In the genomic region with DNA sequence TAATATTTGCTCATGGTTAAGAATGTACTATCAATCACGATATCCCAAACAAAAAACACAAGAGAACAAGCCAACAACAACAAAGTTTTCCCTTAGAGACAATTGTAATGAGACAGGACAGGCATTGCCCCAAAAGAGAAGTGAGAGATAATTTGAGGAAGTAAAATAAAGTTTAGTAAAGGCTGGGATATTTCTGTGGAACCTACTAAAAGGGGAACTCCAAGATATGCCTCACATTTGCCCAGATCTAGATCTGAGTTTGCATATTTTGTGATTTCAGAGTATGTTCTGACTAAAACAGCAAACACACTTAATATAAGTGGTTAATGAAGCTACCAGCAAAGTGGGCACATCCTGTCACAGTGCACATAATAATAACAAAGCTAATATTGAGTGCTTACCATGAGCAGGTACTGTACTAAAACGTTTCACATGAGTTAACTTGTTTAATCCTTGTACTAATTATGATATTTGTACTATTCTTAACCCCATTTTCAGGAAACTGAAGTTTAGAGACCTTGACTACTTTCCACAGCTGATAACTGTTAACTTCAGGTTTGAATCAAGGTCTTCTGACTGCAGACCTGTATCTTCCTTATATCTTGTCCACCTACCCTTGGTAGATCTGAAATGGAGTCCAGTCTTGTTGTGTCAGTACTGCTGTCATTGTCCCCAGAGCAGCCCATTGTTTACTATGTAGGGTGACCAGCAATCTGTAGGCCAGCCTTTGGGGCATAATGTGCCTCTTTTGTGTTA, we compare ENCODE assay signal across 10 cellular contexts. TPM values are rescaled to one million over a fixed set of nuclear protein-coding genes. Genes with fewer than 3 reads are reported as not detected.
DNase-seq lines count a peak whose midpoint lies in the region; ATAC-seq, FAIRE-seq and TF ChIP-seq lines count a peak whose summit lies in the region.
"Had no signal": no experiment of that assay in that cellular context is flagged by ENCODE, and none has a peak within 500 bp of the region (broad histone marks: within the 10 kb centered on the region; RNA-seq: fewer than 3 reads in every experiment).

No MANE protein-coding gene starts in this region.

- H3K4me2 ChIP-seq in SK-N-SH, result no peak overlapping the region

- no peaks in the 10 kb centered on the region for H3K9me3 Mint-ChIP-seq in chondrocyte (ENCODE audit: low read depth)
- no peaks in the 10 kb centered on the region for H3K9me3 Mint-ChIP-seq in CD8-positive, alpha-beta T cell

- POLR2A ChIA-PET in SK-N-SH (lab: Yijun Ruan, JAX), result no interaction called here
- POLR2A ChIA-PET in CD8-positive, alpha-beta T cell (lab: Charles Lee), result no interaction called here

- CTCF ChIA-PET in SK-N-SH (lab: Yijun Ruan, JAX), result no interaction called here
- CTCF ChIA-PET in CD8-positive, alpha-beta T cell (lab: Charles Lee), result no interaction called here

- peak; percentile 85 for ATAC-seq in GM19452 (IDR thresholded peaks at IDR 0.05; ENCODE audit: unreplicated experiment)
- peak; percentile 89 for ATAC-seq in HG03342 (IDR thresholded peaks at IDR 0.05; ENCODE audit: unreplicated experiment)
- ATAC-seq in CD8-positive, alpha-beta T cell, result no peak

- no peak overlapping the region for H3K4me3 Mint-ChIP-seq in chondrocyte (ENCODE audit: unreplicated experiment)
- no peak overlapping the region for H3K4me3 Mint-ChIP-seq in CD8-positive, alpha-beta T cell

- peak overlapping the region; percentile 71 for H3K27ac Mint-ChIP-seq in chondrocyte (ENCODE audit: unreplicated experiment)
- H3K27ac Mint-ChIP-seq in CD8-positive, alpha-beta T cell, result no peak overlapping the region

- no peaks in the 10 kb centered on the region for H3F3A ChIP-seq in SK-N-SH (replicated peaks; ENCODE audit: insufficient read depth)

- no peaks in the 10 kb centered on the region for H3K36me3 Mint-ChIP-seq in chondrocyte (ENCODE audit: low read depth)
- no peaks in the 10 kb centered on the region for H3K36me3 Mint-ChIP-seq in CD8-positive, alpha-beta T cell

- TF ChIP-seq CTCF in chondrocyte (IDR thresholded peaks at IDR 0.05), result no peak
- no peak for TF ChIP-seq CTCF in SK-N-SH (IDR thresholded peaks at IDR 0.05)
- no peak for TF ChIP-seq CTCF in CD8-positive, alpha-beta T cell (IDR thresholded peaks at IDR 0.05)

- no peaks in the 10 kb centered on the region for H3K27me3 Mint-ChIP-seq in chondrocyte (ENCODE audit: low read depth)
- H3K27me3 Mint-ChIP-seq in CD8-positive, alpha-beta T cell (ENCODE audit: low read depth), result no peaks in the 10 kb centered on the region

- H3K4me3 ChIP-seq in SK-N-SH (ENCODE audit: low read depth in 2 of 2, low read length in 1 of 2), result no peak overlapping the region
- no peak overlapping the region for H3K4me3 ChIP-seq in CD8-positive, alpha-beta T cell (ENCODE audit: low read depth, low read length)

- H3K27me3 ChIP-seq in SK-N-SH (ENCODE audit: insufficient read depth), result no peaks in the 10 kb centered on the region
- H3K27me3 ChIP-seq in CD8-positive, alpha-beta T cell (ENCODE audit: insufficient read depth, low read length), result no peaks in the 10 kb centered on the region

- 0 out of 4 replicates have a peak, but pooled peaks cover 0 to 5% of the 10 kb centered on the region in 2 experiments for H3K4me1 ChIP-seq in SK-N-SH (ENCODE audit: control insufficient read depth in 1 of 2, insufficient read depth in 2 of 2, low read depth in 1 of 2, low read length in 1 of 2)
- no peaks in the 10 kb centered on the region for H3K4me1 ChIP-seq in CD8-positive, alpha-beta T cell (ENCODE audit: insufficient read depth, low read length)

- H3K4me1 Mint-ChIP-seq in chondrocyte (ENCODE audit: low read depth), result peaks cover 25% of the 10 kb centered on the region
- H3K4me1 Mint-ChIP-seq in CD8-positive, alpha-beta T cell (ENCODE audit: low read depth), result no peaks in the 10 kb centered on the region

- TF ChIP-seq RAD21 in SK-N-SH (IDR thresholded peaks at IDR 0.05; ENCODE audit: low read length), result no peak

- no peaks in the 10 kb centered on the region for H3K79me2 ChIP-seq in SK-N-SH (ENCODE audit: insufficient read depth)

- no peaks in the 10 kb centered on the region for H3K9me2 ChIP-seq in SK-N-SH

- 59% methylated on average over 2 of the region's 2 CpGs for WGBS in SK-N-SH (ENCODE audit: low lambda C conversion rate)

- no peak for FAIRE-seq in urothelium cell line (lab: Jason Lieb, UNC)

- intact Hi-C loops in CD8-positive, alpha-beta T cell (cut with DNase I, micrococcal nuclease), result no loop called here

- DNase-seq in AML-193 (lab: John Stamatoyannopoulos, UW) (peak; percentile 84 to 88), chondrocyte (ENCODE audit: low spot score) (no peak), SK-N-SH (no peak), amniotic stem cell (lab: John Stamatoyannopoulos, UW) (no peak), urothelium cell line (ENCODE audit: low spot score) (no peak)
- no peak for DNase-seq in CD8-positive, alpha-beta T cell
- DNase-seq: anterior cingulate cortex, NCI-H82 had no signal

- no peak overlapping the region for H3K9ac ChIP-seq in SK-N-SH

- TF ChIP-seq EP300 in SK-N-SH (IDR thresholded peaks at IDR 0.05; ENCODE audit: borderline replicate concordance in 1 of 2, low read depth in 1 of 2, low read length in 1 of 2), result no peak

- H4K20me1 ChIP-seq in SK-N-SH (ENCODE audit: insufficient read depth), result no peaks in the 10 kb centered on the region

- no peak overlapping the region for H3K27ac ChIP-seq in SK-N-SH (ENCODE audit: low read depth in 2 of 2, low read length in 1 of 2)
- H3K27ac ChIP-seq in CD8-positive, alpha-beta T cell (ENCODE audit: low read depth, low read length), result no peak overlapping the region

- no peak overlapping the region for H2AFZ ChIP-seq in SK-N-SH (ENCODE audit: low read depth)

- H3K9me3 ChIP-seq in SK-N-SH, result no peaks in the 10 kb centered on the region
- no peaks in the 10 kb centered on the region for H3K9me3 ChIP-seq in CD8-positive, alpha-beta T cell (ENCODE audit: low read length)

- H3K36me3 ChIP-seq in SK-N-SH (replicated peaks in 1 of 2; ENCODE audit: control insufficient read depth in 1 of 2, insufficient read depth in 2 of 2, low read length in 1 of 2), result no peaks in the 10 kb centered on the region
- H3K36me3 ChIP-seq in CD8-positive, alpha-beta T cell (ENCODE audit: insufficient read depth, low read length), result no peaks in the 10 kb centered on the region

TF ChIP-seq in SK-N-SH, 30 proteins besides CTCF, POLR2A, EP300 and RAD21:
- TF ChIP-seq NFIC (IDR thresholded peaks at IDR 0.05; ENCODE audit: borderline replicate concordance), result no peak
- no peak for TF ChIP-seq FOXM1 (IDR thresholded peaks at IDR 0.05; ENCODE audit: low read depth)
- TF ChIP-seq MEF2A (IDR thresholded peaks at IDR 0.05; ENCODE audit: borderline replicate concordance, low read depth), result no peak
- TF ChIP-seq RXRA (IDR thresholded peaks at IDR 0.05; ENCODE audit: borderline replicate concordance, low read depth), result no peak
- no peak for TF ChIP-seq FOXJ3 (CRISPR knock-in tag; IDR thresholded peaks at IDR 0.05)

RNA-seq across cellular contexts. Expression of gene BMP2K, which starts 26.0 kb away (rescaled TPM):
- 18.3 to 21.7 TPM (median 20.8 TPM) in 3 replicates for total RNA-seq in chondrocyte
- polyA plus RNA-seq in SK-N-SH (2012; rRNA removed), result 7.2 and 10.0 TPM in 2 replicates
- 8.6 and 8.9 TPM in 2 replicates for polyA plus RNA-seq in SK-N-SH (2012; cell fraction: cytosol; rRNA removed)
- 10.7 and 22.6 TPM in 2 replicates for polyA plus RNA-seq in SK-N-SH (2012; cell fraction: nucleus; rRNA removed)
- total RNA-seq in CD8-positive, alpha-beta T cell, result 1 to 10 TPM; 4.6 to 4.7 TPM

Comparison
In these comparisons a context has a peak if more than half of its experiments do, and no peak if none do; other contexts are left out.
1. DNase-seq: peak in AML-193 (2 of 2); none in chondrocyte (single experiment), SK-N-SH (single experiment), amniotic stem cell (single experiment), CD8-positive, alpha-beta T cell (0 of 7) and urothelium cell line (single experiment).